ENCODE assay signal across 8 cellular contexts in genomic region chr9:21812945-21813568, GRCh38.
DNase-seq lines count a peak whose midpoint lies in the region; ATAC-seq and TF ChIP-seq lines count a peak whose summit lies in the region.

No MANE protein-coding gene starts in this region.

- peak; percentile 80 for DNase-seq in AG20443 (ENCODE audit: low spot score)
- DNase-seq in NCI-H748 (lab: John Stamatoyannopoulos, UW; ENCODE audit: unreplicated experiment) = peak; percentile 77
- DNase-seq in activated T-cell treated with anti-CD3 and anti-CD28 coated beads for 24 hours (ENCODE audit: low read depth) = peak; percentile 51
- peak; percentile 72 for DNase-seq in fibroblast of gingiva (ENCODE audit: low read depth)
- peak; percentile 70 for DNase-seq in nephron progenitor cell

- H3K4me1 Mint-ChIP-seq in nephron progenitor cell = peaks cover 16% of the 10 kb centered on the region

- no peak overlapping the region for H3K4me3 ChIP-seq in subcutaneous abdominal adipose tissue (ENCODE audit: low read depth in 1 of 5, low read length in 5 of 5)

- no peak overlapping the region for H3K9ac ChIP-seq in subcutaneous abdominal adipose tissue (ENCODE audit: low read length in 5 of 5)

- TF ChIP-seq CTCF in nephron progenitor cell (IDR thresholded peaks at IDR 0.05) = peak; percentile 87

- peaks cover 3% of the 10 kb centered on the region for H3K9me3 Mint-ChIP-seq in nephron progenitor cell

- peaks cover 14 to 48% (median 33%) of the 10 kb centered on the region in 5 donors for H3K36me3 ChIP-seq in subcutaneous abdominal adipose tissue (ENCODE audit: control insufficient read depth in 5 of 5, insufficient read depth in 5 of 5, low read length in 5 of 5)

- H3K4me1 ChIP-seq in subcutaneous abdominal adipose tissue (ENCODE audit: control insufficient read depth in 5 of 5, insufficient read depth in 5 of 5, low read length in 5 of 5) = peaks cover 0 to 29% (median 17%) of the 10 kb centered on the region in 5 donors

- peak overlapping the region; percentile 58 for H3K27ac ChIP-seq in subcutaneous abdominal adipose tissue (ENCODE audit: low read depth, low read length)

- no peak overlapping the region for H3K27ac Mint-ChIP-seq in nephron progenitor cell

- H3K36me3 Mint-ChIP-seq in nephron progenitor cell (ENCODE audit: low read depth) = peaks cover 58% of the 10 kb centered on the region

- ATAC-seq in GM18861 (IDR thresholded peaks at IDR 0.05; ENCODE audit: unreplicated experiment) (peak; percentile 54), HG03139 (IDR thresholded peaks at IDR 0.05; ENCODE audit: unreplicated experiment) (peak; percentile 45)

- no peak overlapping the region for H3K4me3 Mint-ChIP-seq in nephron progenitor cell

- no peaks in the 10 kb centered on the region for H3K9me3 ChIP-seq in subcutaneous abdominal adipose tissue (ENCODE audit: control insufficient read depth in 5 of 5, low read length in 5 of 5)

- H3K27me3 ChIP-seq in subcutaneous abdominal adipose tissue (ENCODE audit: control insufficient read depth in 5 of 5, insufficient read depth in 4 of 5, low read length in 5 of 5) = no peaks in the 10 kb centered on the region

- peaks cover 5% of the 10 kb centered on the region for H3K27me3 Mint-ChIP-seq in nephron progenitor cell (ENCODE audit: low read depth, poor library complexity)
